In genomic region chr12:3838731-3839548, GRCh38 we compare ENCODE assay signal across 8 cellular contexts. TPM values are rescaled to one million over a fixed set of nuclear protein-coding genes. Genes with fewer than 3 reads are reported as not detected.
DNase-seq lines count a peak whose midpoint lies in the region; ATAC-seq, FAIRE-seq and TF ChIP-seq lines count a peak whose summit lies in the region.
"Not testable (repeated sequence)": the region's sequence is repeated elsewhere in the genome, so short reads cannot be mapped to it uniquely, and the experiment has no call there.

No MANE protein-coding gene starts in this region.

- POLR2A ChIA-PET in GM12878 (lab: Charles Lee) = not testable (repeated sequence)

- SMC1A ChIA-PET in GM12878 (lab: Charles Lee; ENCODE audit: uncharacterized antibody, unreplicated experiment) = interaction anchor here (1.8 kb wide), 1 partner anchor 10 kb away, joined by 5 read pairs; no protein-coding TSS in a partner anchor

- not testable (repeated sequence) for TF ChIP-seq CTCF in GM12878 (IDR thresholded peaks at IDR 0.05 in 2 of 3, conservative IDR thresholded peaks at IDR 0.05 in 1 of 3; ENCODE audit: control insufficient read depth in 2 of 3, extremely low read depth in 1 of 3, insufficient read depth in 1 of 3, low read depth in 3 of 3, low read length in 3 of 3); pancreas (IDR thresholded peaks at IDR 0.05)

- H3K27me3 Mint-ChIP-seq in T-helper 17 cell = not testable (repeated sequence)

- peak overlapping the region; percentile 34; the same call in 1 of the 2 replicates for H3K4me3 ChIP-seq in GM12878
- H3K4me3 ChIP-seq in pancreas = not testable (repeated sequence)

- H3K79me2 ChIP-seq in GM12878 (ENCODE audit: control insufficient read depth, insufficient read depth, low read length) = not testable (repeated sequence)

- H3K4me2 ChIP-seq in GM12878 (ENCODE audit: control insufficient read depth, insufficient read depth) = peak overlapping the region; percentile 60; the same call in 1 of the 2 replicates

- H3K36me3 Mint-ChIP-seq in T-helper 17 cell (ENCODE audit: low read depth) = not testable (repeated sequence)

- DNase-seq in CD1c-positive myeloid dendritic cell (ENCODE audit: extremely low spot score) (peak; percentile 44), T-helper 17 cell (peak in 2 of 3 donors; percentile 9 to 13), activated T-cell treated with anti-CD3 and anti-CD28 coated beads for 48 hours (ENCODE audit: low read depth) (peak; percentile 24), germinal center (ENCODE audit: low spot score) (peak; percentile 50), pancreas (peak in 1 of 6 donors; percentile 12)
- DNase-seq in GM12878 (ENCODE audit: low read depth, low spot score) = not testable (repeated sequence)
- DNase-seq in stimulated activated CD8-positive, alpha-beta memory T cell treated with anti-CD3 and anti-CD28 coated beads, Interleukin-2, amount 100 ng/mL, for 48 hours (ENCODE audit: low read depth in 2 of 2) = peak; percentile 5 to 16

- CTCF ChIA-PET in GM12878 (lab: Yijun Ruan, JAX) = interaction anchor here (2.5 to 3.8 kb wide), 2 partner anchors 36 to 539 kb away, joined by 7 to 18 read pairs; no protein-coding TSS in a partner anchor

- not testable (repeated sequence) for FAIRE-seq in GM12878 (lab: Jason Lieb, UNC); pancreas (lab: Jason Lieb, UNC)

- H3K4me1 ChIP-seq in GM12878 (ENCODE audit: control insufficient read depth, insufficient read depth, low read length) = peaks cover 11% of the 10 kb centered on the region; the same call in 1 of the 2 replicates
- not testable (repeated sequence) for H3K4me1 ChIP-seq in pancreas

- H3K4me3 Mint-ChIP-seq in T-helper 17 cell = peak overlapping the region; percentile 74

- H3K27me3 ChIP-seq in GM12878 (replicated peaks in 1 of 2; ENCODE audit: control insufficient read depth in 2 of 2, insufficient read depth in 2 of 2, low read length in 1 of 2); pancreas: not testable (repeated sequence)

- not testable (repeated sequence) for BruUV-seq in GM12878 (replicated peaks; lab: Mats Ljungman, UMichigan)

- TF ChIP-seq EP300 in GM12878 (IDR thresholded peaks at IDR 0.05; ENCODE audit: borderline replicate concordance in 1 of 2, control insufficient read depth in 1 of 2, low read depth in 2 of 2, low read length in 2 of 2) = not testable (repeated sequence)

- WGBS in GM12878 (ENCODE audit: insufficient coverage, insufficient replicate concordance, low lambda C conversion rate, missing lambda C conversion rate) = 52% methylated on average over 80 of the region's 98 CpGs
- 81 to 83% methylated on average over 85 to 98 of the region's 98 CpGs for WGBS in pancreas, 2 donors

- ATAC-seq in GM21367 (IDR thresholded peaks at IDR 0.05; ENCODE audit: unreplicated experiment) = peak; percentile 42
- ATAC-seq in T-helper 17 cell = peak; percentile 72
- ATAC-seq in GM12878 = peak; percentile 79
- peak in 3 of 4 donors; percentile 35 to 64 (median 47) for ATAC-seq in pancreas

- H3K9me3 ChIP-seq in T-helper 17 cell (ENCODE audit: control insufficient read depth, low read length, poor library complexity, severe bottlenecking); GM12878 (replicated peaks; ENCODE audit: control insufficient read depth, insufficient read depth, low read length); pancreas: not testable (repeated sequence)

- H3K27ac ChIP-seq in GM12878 (ENCODE audit: control insufficient read depth, insufficient read depth); pancreas: not testable (repeated sequence)

- H3K27ac Mint-ChIP-seq in T-helper 17 cell = not testable (repeated sequence)

- not testable (repeated sequence) for H4K20me1 ChIP-seq in GM12878 (ENCODE audit: control insufficient read depth, insufficient read depth)

- H2AFZ ChIP-seq in GM12878 (ENCODE audit: control insufficient read depth, low read depth, low read length) = peak overlapping the region; percentile 29; the same call in 1 of the 2 replicates

- peaks cover 48% of the 10 kb centered on the region for H3K4me1 Mint-ChIP-seq in T-helper 17 cell

- TF ChIP-seq RAD21 in GM12878 (IDR thresholded peaks at IDR 0.05; ENCODE audit: insufficient read depth, low read depth, low read length) = not testable (repeated sequence)

- intact Hi-C loops in GM12878 (cut with micrococcal nuclease; ENCODE audit: unreplicated experiment); pancreas (cut with DNase I): not testable (repeated sequence)

- not testable (repeated sequence) for H3K36me3 ChIP-seq in GM12878 (ENCODE audit: control insufficient read depth in 2 of 2, insufficient read depth in 2 of 2, low read length in 1 of 2); pancreas

- TF ChIP-seq POLR2A in GM12878 (IDR thresholded peaks at IDR 0.05; ENCODE audit: low read depth, low read length) = not testable (repeated sequence)

- not testable (repeated sequence) for H3K9ac ChIP-seq in GM12878 (ENCODE audit: control insufficient read depth, insufficient read depth, low read length)

- in situ Hi-C loops in GM12878 (cut with MboI) = not testable (repeated sequence)

- RAD21 ChIA-PET in GM12878 (lab: Charles Lee; ENCODE audit: unreplicated experiment) = not testable (repeated sequence)

RNA-seq across cellular contexts. Expression of gene PARP11, which starts 34.3 kb away (rescaled TPM):
- 10 to 100 TPM; 16.5 to 21.3 TPM for total RNA-seq in T-helper 17 cell
- total RNA-seq in GM12878 (2013; cell fraction: nucleolus; rRNA removed) = 15.3 and 17.6 TPM in 2 replicates
- 3.0 and 4.4 TPM in 2 replicates for total RNA-seq in GM12878 (2014; rRNA removed)
- 4.0 and 4.7 TPM in 2 replicates for total RNA-seq in GM12878 (2014; rRNA removed; fragmentation: Illumina TruSeq; extraction: Trizol)
- 6.8 and 8.7 TPM in 2 replicates for total RNA-seq in GM12878 (2021)
- 1.9 TPM for polyA plus RNA-seq in GM12878 (2011; ENCODE audit: low read depth)
- 14.1 and 19.1 TPM in 2 replicates for polyA plus RNA-seq in GM12878 (2011; rRNA removed)
- polyA plus RNA-seq in GM12878 (2011; cell fraction: cytosol; rRNA removed) = 5.5 and 6.6 TPM in 2 replicates
- 5.7 and 6.1 TPM in 2 replicates for polyA plus RNA-seq in GM12878 (2011; cell fraction: nucleus; rRNA removed)
- 3.2 and 4.0 TPM in 2 replicates for polyA plus RNA-seq in GM12878 (2012)
- 7.1 and 8.7 TPM in 2 replicates for polyA plus RNA-seq in GM12878 (2014; fragmentation: Illumina TruSeq; extraction: Trizol)
- 1 to 10 TPM; 3.7 to 5.5 TPM for polyA plus RNA-seq in GM12878 (2014; fragmentation: Nextera tagmentation; extraction: Ambion mirVana)
- polyA plus RNA-seq in GM12878 (2014; rRNA removed) = 4.8 and 5.5 TPM in 2 replicates
- polyA plus RNA-seq in GM12878 (2016; fragmentation: Nextera tagmentation; extraction: Ambion mirVana) = 1 to 10 TPM; 7.4 to 7.7 TPM
- polyA minus RNA-seq in GM12878 (2011; rRNA and poly(A)+ RNA removed) = 10.9 and 12.5 TPM in 2 replicates
- 2.4 and 3.2 TPM in 2 replicates for polyA minus RNA-seq in GM12878 (2011; cell fraction: cytosol; rRNA and poly(A)+ RNA removed)
- polyA minus RNA-seq in GM12878 (2011; cell fraction: nucleus; rRNA and poly(A)+ RNA removed) = 5.6 and 10.9 TPM in 2 replicates
- 1 to 10 TPM; 2.8 to 8.2 (median 5.3) TPM for total RNA-seq in pancreas
- 1 to 10 TPM; 1.4 to 3.6 TPM for polyA plus RNA-seq in pancreas
